In genomic region chr22:25166266-25167056, GRCh38 we compare ENCODE assay signal across 19 cellular contexts. TPM values are rescaled to one million over a fixed set of nuclear protein-coding genes. Genes with fewer than 3 reads are reported as not detected.
"Had no signal": no experiment of that assay in that cellular context is flagged by ENCODE, and none has a peak within 500 bp of the region (broad histone marks: within the 10 kb centered on the region; RNA-seq: fewer than 3 reads in every experiment).

No MANE protein-coding gene starts in this region.

- H3K9me3 ChIP-seq: psoas muscle, upper lobe of right lung had no signal

- H3K27me3 ChIP-seq: upper lobe of right lung had no signal

- ATAC-seq: activated CD4-positive, alpha-beta T cell treated with anti-CD3 and anti-CD28 coated beads for 36 hours; activated CD8-positive, alpha-beta T cell treated with anti-CD3 and anti-CD28 coated beads for 36 hours; psoas muscle; T-cell; upper lobe of right lung had no signal

- H3K4me3 ChIP-seq: lung, psoas muscle, upper lobe of right lung had no signal

- DNase-seq: activated CD4-positive, alpha-beta T cell treated with anti-CD3 and anti-CD28 coated beads for 36 hours; activated CD8-positive, alpha-beta memory T cell treated with anti-CD3 and anti-CD28 coated beads, Interleukin-2, amount 50 U/mL, for 48 hours; activated CD8-positive, alpha-beta T cell treated with anti-CD3 and anti-CD28 coated beads for 36 hours; caudate nucleus; cortex of kidney; effector CD8-positive, alpha-beta T cell; hypothalamus; midbrain; naive B cell; occipital lobe; psoas muscle; stimulated activated CD4-positive, alpha-beta T cell treated with anti-CD3 and anti-CD28 coated beads, Interleukin-2, amount 100 ng/mL, for 48 hours; T-cell; T1000; upper lobe of right lung had no signal

- FAIRE-seq: astrocyte had no signal

- H3K27ac ChIP-seq: upper lobe of right lung, VCaP had no signal

- H3K36me3 ChIP-seq: upper lobe of right lung had no signal

RNA-seq across cellular contexts. Expression of gene CRYBB3, which starts 33.2 kb away (rescaled TPM):
- total RNA-seq: activated CD8-positive, alpha-beta T cell treated with anti-CD3 and anti-CD28 coated beads for 36 hours; lung; occipital lobe; temporal lobe had no signal

RNA-seq across cellular contexts. Expression of gene CRYBB2, which starts 53.0 kb away (rescaled TPM):
- total RNA-seq: activated CD8-positive, alpha-beta T cell treated with anti-CD3 and anti-CD28 coated beads for 36 hours; astrocyte; occipital lobe; psoas muscle; T-cell; upper lobe of right lung had no signal
